18 cellular contexts compared by ENCODE assay signal in the genomic region with DNA sequence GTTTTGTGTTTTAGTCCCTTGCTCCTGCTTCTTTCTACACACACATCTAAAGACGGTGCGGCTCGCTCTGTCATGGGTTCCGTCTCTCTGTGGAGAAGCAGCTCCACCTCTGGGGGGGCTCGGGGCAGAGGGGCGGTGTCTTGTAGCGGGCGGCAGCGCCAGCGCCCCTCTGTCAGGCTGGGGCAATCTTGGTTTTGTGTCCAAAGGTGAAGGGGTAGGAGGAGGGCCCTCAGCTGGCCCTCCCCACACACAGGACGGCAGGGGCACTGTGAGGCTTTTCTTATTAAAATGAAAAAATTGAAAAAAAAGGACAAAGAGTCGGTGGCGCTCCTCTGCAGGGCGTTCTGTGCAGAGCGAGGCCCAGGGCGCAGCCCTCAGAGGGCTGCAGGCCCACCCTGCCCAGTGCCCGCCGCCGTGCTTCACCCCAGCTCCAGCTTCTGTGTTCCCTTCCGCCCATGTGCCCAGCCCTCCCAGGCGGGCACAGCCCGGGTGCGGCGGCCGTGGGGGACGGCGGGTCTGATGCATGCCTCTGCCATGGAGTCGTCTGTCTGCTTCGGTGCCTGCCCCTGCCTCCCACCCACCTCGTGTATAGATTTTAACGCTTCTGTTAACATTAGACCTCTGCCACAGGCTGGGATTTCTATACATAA. TPM values are rescaled to one million over a fixed set of nuclear protein-coding genes. Genes with fewer than 3 reads are reported as not detected.
DNase-seq lines count a peak whose midpoint lies in the region; ATAC-seq and TF ChIP-seq lines count a peak whose summit lies in the region.
"Had no signal": no experiment of that assay in that cellular context is flagged by ENCODE, and none has a peak within 500 bp of the region (broad histone marks: within the 10 kb centered on the region; RNA-seq: fewer than 3 reads in every experiment).

No MANE protein-coding gene starts in this region.

- H3K4me3 ChIP-seq in neural progenitor cell (no peak overlapping the region), tibial artery (peak overlapping the region; percentile 52 to 59)

- H3K9ac ChIP-seq in H9 (ENCODE audit: extremely low read depth, insufficient read length, low read length) = no peak overlapping the region
- H3K9ac ChIP-seq in neural progenitor cell = no peak overlapping the region

- H2BK120ac ChIP-seq in H9 (ENCODE audit: low read depth, low read length, poor library complexity, severe bottlenecking) = no peak overlapping the region

- no peak overlapping the region for H2BK5ac ChIP-seq in H9 (ENCODE audit: insufficient read length, low read length)

- H2AFZ ChIP-seq in H9 (ENCODE audit: low read length) (no peak overlapping the region), neural progenitor cell (replicated peaks) (no peak overlapping the region)

- no peaks in the 10 kb centered on the region for H3F3A ChIP-seq in neural progenitor cell (ENCODE audit: low read depth)

- H3K27ac ChIP-seq in H9 (ENCODE audit: insufficient read length, low read depth, low read length) (no peak overlapping the region), neural progenitor cell (no peak overlapping the region), tibial artery (peak overlapping the region; percentile 98 to 99)

- no peak overlapping the region for H2BK20ac ChIP-seq in H9 (ENCODE audit: low read depth, low read length, poor library complexity, severe bottlenecking)

- no peaks in the 10 kb centered on the region for H3K23me2 ChIP-seq in H9 (ENCODE audit: insufficient read length, low read depth, low read length, poor library complexity, severe bottlenecking)

- H4K91ac ChIP-seq in H9 (ENCODE audit: insufficient read length, low read depth, low read length) = no peak overlapping the region

- H2BK12ac ChIP-seq in H9 (ENCODE audit: insufficient read length, low read depth, low read length) = no peak overlapping the region

- WGBS in H9 (ENCODE audit: extremely low coverage, insufficient read length, low lambda C conversion rate) = no CpG with 5 or more reads among the region's 31 CpGs

- no peak for ATAC-seq in GM19023 (IDR thresholded peaks at IDR 0.05; ENCODE audit: unreplicated experiment)
- ATAC-seq: PC-3 had no signal

- DNase-seq in H9 = no peak
- no peak for DNase-seq in endothelial cell (ENCODE audit: low spot score)
- no peak for DNase-seq in neural progenitor cell (ENCODE audit: low spot score)
- DNase-seq in tibial artery = no peak
- no peak for DNase-seq in SHP77 (lab: John Stamatoyannopoulos, UW)
- no peak for DNase-seq in NCI-H1694 (lab: John Stamatoyannopoulos, UW)
- no peak for DNase-seq in stimulated activated CD8-positive, alpha-beta memory T cell treated with anti-CD3 and anti-CD28 coated beads, Interleukin-4, amount 100 ng/mL, for 48 hours
- DNase-seq: 8988T, DMS79 treated with DMSO at 0.1 percent for 48 hours, HFFc6, KG1, NCI-H1105 treated with DMSO at 0.1 percent for 48 hours, NCI-H187 treated with DMSO at 0.1 percent for 48 hours, NCI-H345, NCI-H524 treated with DMSO at 0.1 percent for 48 hours, PC-3 had no signal

- H3K4me1 ChIP-seq in H9 (ENCODE audit: insufficient read depth, low read length) (no peaks in the 10 kb centered on the region), neural progenitor cell (peaks cover 10% of the 10 kb centered on the region), tibial artery (peaks cover 0 to 72% (median 50%) of the 10 kb centered on the region in 4 donors)

- intact Hi-C loops in tibial artery (cut with DNase I; ENCODE audit: low total_unique reads) = loop anchor here (2.0 kb wide), 1 partner anchor 21 kb away; no protein-coding TSS in a partner anchor

- peaks cover 2 to 6% (median 5%) of the 10 kb centered on the region in 3 experiments; a peak in 1 of 7 replicates for H3K36me3 Mint-ChIP-seq in H9 (ENCODE audit: insufficient read depth in 1 of 3, low read depth in 3 of 3)
- peaks cover 6% of the 10 kb centered on the region for H3K36me3 Mint-ChIP-seq in endothelial cell (ENCODE audit: low read depth, unreplicated experiment)
- peaks cover 2% of the 10 kb centered on the region for H3K36me3 Mint-ChIP-seq in neural progenitor cell

- no peaks in the 10 kb centered on the region for H3K27me3 ChIP-seq in H9 (ENCODE audit: insufficient read depth, low read length)
- no peaks in the 10 kb centered on the region for H3K27me3 ChIP-seq in neural progenitor cell
- H3K27me3 ChIP-seq in tibial artery = no peaks in the 10 kb centered on the region

- H2BK15ac ChIP-seq in H9 (ENCODE audit: low read depth, low read length) = no peak overlapping the region

- H3K27ac Mint-ChIP-seq in H9 (peak overlapping the region; percentile 47 to 82 (median 74); a peak in 3 of 7 replicates), endothelial cell (ENCODE audit: unreplicated experiment) (peak overlapping the region; percentile 57), neural progenitor cell (peak overlapping the region; percentile 76)
- H3K27ac Mint-ChIP-seq: CD14-positive monocyte, HFFc6 had no signal

- H3K18ac ChIP-seq in H9 (ENCODE audit: insufficient read length, low read depth, low read length) = no peak overlapping the region

- H3K4me1 Mint-ChIP-seq in H9 (peaks cover 3 to 14% of the 10 kb centered on the region in 2 experiments; a peak in 3 of 4 replicates), endothelial cell (ENCODE audit: unreplicated experiment) (no peaks in the 10 kb centered on the region), neural progenitor cell (peaks cover 15% of the 10 kb centered on the region)
- H3K4me1 Mint-ChIP-seq: CD14-positive monocyte had no signal

- H4K8ac ChIP-seq in H9 (replicated peaks; ENCODE audit: insufficient read length, low read depth, low read length) = no peak overlapping the region

- H3K4me2 ChIP-seq in H9 (ENCODE audit: insufficient read depth, insufficient read length, low read length) (no peak overlapping the region), neural progenitor cell (no peak overlapping the region)

- no peaks in the 10 kb centered on the region for H3K9me3 ChIP-seq in H9 (ENCODE audit: control insufficient read depth, low read depth, low read length)
- H3K9me3 ChIP-seq in neural progenitor cell (ENCODE audit: low read depth) = no peaks in the 10 kb centered on the region
- no peaks in the 10 kb centered on the region for H3K9me3 ChIP-seq in tibial artery

- H3K36me3 ChIP-seq in neural progenitor cell (no peaks in the 10 kb centered on the region), tibial artery (peaks cover 9 to 51% (median 9%) of the 10 kb centered on the region in 3 donors)

- H3K4ac ChIP-seq in H9 (ENCODE audit: low read depth, low read length) = no peak overlapping the region

- TF ChIP-seq CTCF in H9 (conservative IDR thresholded peaks at IDR 0.05) = no peak
- no peak for TF ChIP-seq CTCF in endothelial cell (IDR thresholded peaks at IDR 0.05; ENCODE audit: unreplicated experiment)
- TF ChIP-seq CTCF in neural progenitor cell (IDR thresholded peaks at IDR 0.05) = no peak
- TF ChIP-seq CTCF in tibial artery (IDR thresholded peaks at IDR 0.05) = no peak

- H4K20me1 ChIP-seq in H9 (ENCODE audit: control insufficient read depth, insufficient read depth, insufficient read length) (no peaks in the 10 kb centered on the region), neural progenitor cell (ENCODE audit: low read depth) (peaks cover 10% of the 10 kb centered on the region)

- no peak overlapping the region for H3K23ac ChIP-seq in H9 (ENCODE audit: insufficient read length, low read depth, low read length)

- H3K79me2 ChIP-seq in H9 (ENCODE audit: insufficient read depth, low read length) (no peaks in the 10 kb centered on the region), neural progenitor cell (ENCODE audit: low read depth) (no peaks in the 10 kb centered on the region)

- no peak overlapping the region for H3K56ac ChIP-seq in H9 (ENCODE audit: insufficient read length, low read depth, low read length)

- H3K27me3 Mint-ChIP-seq in H9 (ENCODE audit: low read depth) (no peaks in the 10 kb centered on the region; the same call in 1 of the 2 replicates), endothelial cell (ENCODE audit: unreplicated experiment) (peaks cover 4% of the 10 kb centered on the region), neural progenitor cell (ENCODE audit: insufficient read depth, low read depth) (peaks cover 9% of the 10 kb centered on the region)

- no peak overlapping the region for H4K5ac ChIP-seq in H9 (ENCODE audit: insufficient read length, low read depth, low read length)

- no peak overlapping the region for H3T11ph ChIP-seq in H9 (ENCODE audit: low read length)

- H3K14ac ChIP-seq in H9 (ENCODE audit: insufficient read depth, low read length) = no peak overlapping the region

- H3K4me3 Mint-ChIP-seq in H9 (no peak overlapping the region), endothelial cell (ENCODE audit: unreplicated experiment) (no peak overlapping the region), neural progenitor cell (no peak overlapping the region)
- H3K4me3 Mint-ChIP-seq: CD14-positive monocyte, HFFc6 had no signal

- H3K9me3 Mint-ChIP-seq in H9 = no peaks in the 10 kb centered on the region
- no peaks in the 10 kb centered on the region for H3K9me3 Mint-ChIP-seq in endothelial cell (ENCODE audit: unreplicated experiment)
- no peaks in the 10 kb centered on the region for H3K9me3 Mint-ChIP-seq in neural progenitor cell
- H3K9me3 Mint-ChIP-seq: HFFc6 had no signal

- no peaks in the 10 kb centered on the region for H3K79me1 ChIP-seq in H9 (ENCODE audit: insufficient read depth, low read depth, low read length, poor library complexity, severe bottlenecking)

- H2AK5ac ChIP-seq in H9 (ENCODE audit: insufficient read length, low read length) = no peak overlapping the region

RNA-seq across cellular contexts. Expression of a gene that starts 24.6 kb away (rescaled TPM):
- 22.7 and 24.2 TPM in 2 replicates for total RNA-seq in H9 (2021)
- 37.5 TPM for total RNA-seq in endothelial cell (ENCODE audit: unreplicated experiment)
- 8.0 and 17.6 TPM in 2 replicates for total RNA-seq in neural progenitor cell (ENCODE audit: low replicate concordance)

Comparison
In these comparisons a context has a peak if more than half of its experiments do, and no peak if none do; other contexts are left out.
1. H3K27ac ChIP-seq: peak in tibial artery (2 of 2); none in H9 (single experiment) and neural progenitor cell (single experiment).
2. Peak in every context shown above with its lines, with median percentiles within 50 percentile points of each other: H3K27ac Mint-ChIP-seq.